Comparison of ENCODE assay signal across 1 cellular context in genomic region chr19:38837656-38838121, GRCh38.
TF ChIP-seq lines count a peak whose summit lies in the region.

No MANE protein-coding gene starts in this region.

TF ChIP-seq in IMR-90, 13 proteins besides CTCF, POLR2A, EP300 and RAD21:
- TF ChIP-seq BHLHE40 (IDR thresholded peaks at IDR 0.05; ENCODE audit: low read depth, low read length) (no peak), MAFK (IDR thresholded peaks at IDR 0.05; ENCODE audit: low read depth, low read length) (no peak), FOS (IDR thresholded peaks at IDR 0.05; ENCODE audit: low read depth, low read length) (no peak), MXI1 (IDR thresholded peaks at IDR 0.05; ENCODE audit: borderline replicate concordance, low read depth, low read length) (no peak), MAZ (IDR thresholded peaks at IDR 0.05; ENCODE audit: borderline replicate concordance, low read depth, low read length) (no peak), NFE2L2 (IDR thresholded peaks at IDR 0.05; ENCODE audit: low read depth, low read length) (no peak), RCOR1 (IDR thresholded peaks at IDR 0.05; ENCODE audit: insufficient replicate concordance, low read length) (no peak), RFX5 (IDR thresholded peaks at IDR 0.05; ENCODE audit: low read depth, low read length) (no peak), CHD1 (IDR thresholded peaks at IDR 0.05; ENCODE audit: low read depth, low read length) (no peak), SMC3 (IDR thresholded peaks at IDR 0.05; ENCODE audit: low read depth, low read length) (no peak), CEBPB (IDR thresholded peaks at IDR 0.05; ENCODE audit: low read depth, low read length) (no peak), ELK1 (IDR thresholded peaks at IDR 0.05; ENCODE audit: borderline replicate concordance, low read depth, low read length) (no peak)
- TF ChIP-seq, protein P1, sequence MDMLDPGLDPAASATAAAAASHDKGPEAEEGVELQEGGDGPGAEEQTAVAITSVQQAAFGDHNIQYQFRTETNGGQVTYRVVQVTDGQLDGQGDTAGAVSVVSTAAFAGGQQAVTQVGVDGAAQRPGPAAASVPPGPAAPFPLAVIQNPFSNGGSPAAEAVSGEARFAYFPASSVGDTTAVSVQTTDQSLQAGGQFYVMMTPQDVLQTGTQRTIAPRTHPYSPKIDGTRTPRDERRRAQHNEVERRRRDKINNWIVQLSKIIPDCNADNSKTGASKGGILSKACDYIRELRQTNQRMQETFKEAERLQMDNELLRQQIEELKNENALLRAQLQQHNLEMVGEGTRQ (IDR thresholded peaks at IDR 0.05; ENCODE audit: low read depth, low read length) = no peak
